1 cellular context compared by ENCODE assay signal in genomic region chrX:97787849-97788248, GRCh38.
TF ChIP-seq lines count a peak whose summit lies in the region.

No MANE protein-coding gene starts in this region.

TF ChIP-seq in WTC11, 78 proteins besides CTCF, POLR2A, EP300 and RAD21 (continued from another document):
- no peak for TF ChIP-seq AFF4 (CRISPR knock-in tag; IDR thresholded peaks at IDR 0.05; ENCODE audit: borderline replicate concordance)
